In genomic region chr10:28949005-28950004, GRCh38 we compare ENCODE assay signal across 19 cellular contexts.
DNase-seq lines count a peak whose midpoint lies in the region; ATAC-seq and TF ChIP-seq lines count a peak whose summit lies in the region.
"Had no signal": no experiment of that assay in that cellular context is flagged by ENCODE, and none has a peak within 500 bp of the region (broad histone marks: within the 10 kb centered on the region; RNA-seq: fewer than 3 reads in every experiment).

No MANE protein-coding gene starts in this region.

- H3K4me3 ChIP-seq in BE2C (ENCODE audit: low read depth, low read length): no peak overlapping the region
- H3K4me3 ChIP-seq: spleen, tibial artery had no signal

- no peak for DNase-seq in WTC11 (ENCODE audit: low spot score)
- DNase-seq in type B pancreatic cell (ENCODE audit: extremely low spot score, unreplicated experiment): no peak
- DNase-seq in Right ventricle myocardium inferior (ENCODE audit: missing footprints): no peak
- no peak for DNase-seq in RPMI8226
- no peak for DNase-seq in BE2C
- DNase-seq: activated CD4-positive, alpha-beta T cell treated with anti-CD3 and anti-CD28 coated beads, Interleukin-2, amount 50 U/mL, for 1 hour; immature natural killer cell; spleen; tibial artery had no signal

- H3K9me3 ChIP-seq in BE2C: no peaks in the 10 kb centered on the region
- H3K9me3 ChIP-seq: tibial artery had no signal

- H3K4me1 ChIP-seq in BE2C: no peaks in the 10 kb centered on the region
- H3K4me1 ChIP-seq: spleen had no signal

- POLR2A ChIA-PET in WTC11 (lab: Charles Lee): no interaction called here

- no peak for TF ChIP-seq CTCF in WTC11 (IDR thresholded peaks at IDR 0.05)
- TF ChIP-seq CTCF in type B pancreatic cell (conservative IDR thresholded peaks at IDR 0.05): no peak
- no peak for TF ChIP-seq CTCF in BE2C (IDR thresholded peaks at IDR 0.05; ENCODE audit: low read depth, low read length)

- peaks cover 9% of the 10 kb centered on the region for H3K9me3 Mint-ChIP-seq in WTC11
- no peaks in the 10 kb centered on the region for H3K9me3 Mint-ChIP-seq in type B pancreatic cell
- H3K9me3 Mint-ChIP-seq: T-helper 2 cell treated with Interferon-gamma antibody and Interleukin-4, amounts not matched to agents 5 μg/mL and 100 μg/mL, for 36 hours had no signal

- H3K4me1 Mint-ChIP-seq in WTC11: no peaks in the 10 kb centered on the region
- peaks cover 6% of the 10 kb centered on the region for H3K4me1 Mint-ChIP-seq in type B pancreatic cell (ENCODE audit: unreplicated experiment)
- H3K4me1 Mint-ChIP-seq: activated naive CD4-positive, alpha-beta T cell treated with anti-CD3 and anti-CD28 coated beads, Interleukin-2, amount 50 U/mL, for 24 hours; brain; CD14-positive monocyte; immature natural killer cell; stimulated activated effector memory CD8-positive, alpha-beta T cell treated with anti-CD3 and anti-CD28 coated beads, Interleukin-12 subunit alpha, Interleukin-12 subunit beta, amount 100 ng/mL, for 72 hours had no signal

- no peaks in the 10 kb centered on the region for H3K27me3 Mint-ChIP-seq in WTC11 (ENCODE audit: low read depth)
- no peaks in the 10 kb centered on the region for H3K27me3 Mint-ChIP-seq in type B pancreatic cell
- H3K27me3 Mint-ChIP-seq: progenitor cell of endocrine pancreas had no signal

- ATAC-seq in GM18909 (IDR thresholded peaks at IDR 0.05; ENCODE audit: poor library complexity, unreplicated experiment) (peak; percentile 70), HG02642 (IDR thresholded peaks at IDR 0.05; ENCODE audit: poor library complexity, unreplicated experiment) (peak; percentile 57), WTC11 (no peak), Right ventricle myocardium inferior (no peak)
- ATAC-seq: stimulated activated effector memory CD8-positive, alpha-beta T cell treated with anti-CD3 and anti-CD28 coated beads, Interleukin-12 subunit alpha, Interleukin-12 subunit beta, amount 100 ng/mL, for 72 hours had no signal

- CTCF ChIA-PET in WTC11 (lab: Charles Lee): interaction anchor here (1.0 kb wide), 1 partner anchor 10 kb away, joined by 4 read pairs; no protein-coding TSS in a partner anchor

- H3K36me3 ChIP-seq in BE2C: no peaks in the 10 kb centered on the region
- H3K36me3 ChIP-seq: spleen, tibial artery had no signal

- intact Hi-C loops in Right ventricle myocardium inferior (cut with DNase I): no loop called here

- H3K36me3 Mint-ChIP-seq in WTC11: no peaks in the 10 kb centered on the region
- H3K36me3 Mint-ChIP-seq in type B pancreatic cell: no peaks in the 10 kb centered on the region
- H3K36me3 Mint-ChIP-seq: activated naive CD4-positive, alpha-beta T cell treated with anti-CD3 and anti-CD28 coated beads, Interleukin-2, amount 50 U/mL, for 24 hours; brain; CD14-positive monocyte; immature natural killer cell; stimulated activated effector memory CD8-positive, alpha-beta T cell treated with anti-CD3 and anti-CD28 coated beads, Interleukin-12 subunit alpha, Interleukin-12 subunit beta, amount 100 ng/mL, for 72 hours had no signal

- H3K4me3 Mint-ChIP-seq in WTC11 (no peak overlapping the region), type B pancreatic cell (no peak overlapping the region)
- H3K4me3 Mint-ChIP-seq: activated naive CD4-positive, alpha-beta T cell treated with anti-CD3 and anti-CD28 coated beads, Interleukin-2, amount 50 U/mL, for 24 hours; brain; CD14-positive monocyte; dendritic cell treated with granulocyte-macrophage colony-stimulating factor and Interleukin-4, amounts not matched to agents 40 ng/mL and 50 ng/mL, for 4 days; immature natural killer cell; nephron; stimulated activated effector memory CD8-positive, alpha-beta T cell treated with anti-CD3 and anti-CD28 coated beads, Interleukin-12 subunit alpha, Interleukin-12 subunit beta, amount 100 ng/mL, for 72 hours; T-helper 2 cell treated with Interferon-gamma antibody and Interleukin-4, amounts not matched to agents 5 μg/mL and 100 μg/mL, for 36 hours had no signal

- no peak overlapping the region for H3K27ac Mint-ChIP-seq in WTC11
- peak overlapping the region; percentile 30 for H3K27ac Mint-ChIP-seq in type B pancreatic cell
- H3K27ac Mint-ChIP-seq: activated naive CD4-positive, alpha-beta T cell treated with anti-CD3 and anti-CD28 coated beads, Interleukin-2, amount 50 U/mL, for 24 hours; brain; CD14-positive monocyte; dendritic cell treated with granulocyte-macrophage colony-stimulating factor and Interleukin-4, amounts not matched to agents 40 ng/mL and 50 ng/mL, for 4 days; immature natural killer cell; nephron; progenitor cell of endocrine pancreas; stimulated activated effector memory CD8-positive, alpha-beta T cell treated with anti-CD3 and anti-CD28 coated beads, Interleukin-12 subunit alpha, Interleukin-12 subunit beta, amount 100 ng/mL, for 72 hours; T-helper 2 cell treated with Interferon-gamma antibody and Interleukin-4, amounts not matched to agents 5 μg/mL and 100 μg/mL, for 36 hours had no signal

- H3K27me3 ChIP-seq in BE2C: no peaks in the 10 kb centered on the region
- H3K27me3 ChIP-seq: spleen, tibial artery had no signal

TF ChIP-seq in WTC11, 78 proteins besides CTCF, POLR2A, EP300 and RAD21:
- TF ChIP-seq CREB1 (CRISPR knock-in tag; IDR thresholded peaks at IDR 0.05) (no peak), GABPB1 (CRISPR knock-in tag; IDR thresholded peaks at IDR 0.05) (peak; percentile 98), NR3C1 (CRISPR knock-in tag; conservative IDR thresholded peaks at IDR 0.05; ENCODE audit: low read depth) (no peak)

Comparison
In these comparisons a context has a peak if more than half of its experiments do, and no peak if none do; other contexts are left out.
1. ATAC-seq: peak in GM18909 (single experiment) and HG02642 (single experiment); none in WTC11 (single experiment) and Right ventricle myocardium inferior (single experiment).